2 cellular contexts compared by ENCODE assay signal in the genomic region with DNA sequence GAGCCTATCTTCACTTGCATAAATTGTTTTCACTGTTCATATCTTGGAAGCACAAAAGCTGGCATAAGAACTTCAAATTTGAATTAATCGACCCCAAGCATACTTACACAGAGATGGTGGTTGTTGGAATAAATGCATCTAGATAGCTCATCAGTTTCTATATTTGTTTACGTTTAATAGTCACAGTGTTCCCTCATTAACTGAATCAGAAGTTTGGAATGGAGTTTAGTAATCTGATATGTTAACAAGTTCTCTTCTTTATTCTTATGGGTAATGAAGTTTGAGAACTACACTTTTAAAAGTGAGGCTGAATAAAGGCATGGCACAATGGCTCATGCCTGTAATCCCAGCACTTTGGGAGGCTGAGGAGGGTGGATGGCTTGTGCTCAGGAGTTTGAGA.
TF ChIP-seq lines count a peak whose summit lies in the region.

No MANE protein-coding gene starts in this region.

TF ChIP-seq in IMR-90, 13 proteins besides CTCF, POLR2A, EP300 and RAD21:
- TF ChIP-seq RCOR1 (IDR thresholded peaks at IDR 0.05; ENCODE audit: insufficient replicate concordance, low read length), result no peak
TF ChIP-seq in IMR-90: peak in this region for 0.

TF ChIP-seq in WTC11, 78 proteins besides CTCF, POLR2A, EP300 and RAD21:
- TF ChIP-seq, protein P1, sequence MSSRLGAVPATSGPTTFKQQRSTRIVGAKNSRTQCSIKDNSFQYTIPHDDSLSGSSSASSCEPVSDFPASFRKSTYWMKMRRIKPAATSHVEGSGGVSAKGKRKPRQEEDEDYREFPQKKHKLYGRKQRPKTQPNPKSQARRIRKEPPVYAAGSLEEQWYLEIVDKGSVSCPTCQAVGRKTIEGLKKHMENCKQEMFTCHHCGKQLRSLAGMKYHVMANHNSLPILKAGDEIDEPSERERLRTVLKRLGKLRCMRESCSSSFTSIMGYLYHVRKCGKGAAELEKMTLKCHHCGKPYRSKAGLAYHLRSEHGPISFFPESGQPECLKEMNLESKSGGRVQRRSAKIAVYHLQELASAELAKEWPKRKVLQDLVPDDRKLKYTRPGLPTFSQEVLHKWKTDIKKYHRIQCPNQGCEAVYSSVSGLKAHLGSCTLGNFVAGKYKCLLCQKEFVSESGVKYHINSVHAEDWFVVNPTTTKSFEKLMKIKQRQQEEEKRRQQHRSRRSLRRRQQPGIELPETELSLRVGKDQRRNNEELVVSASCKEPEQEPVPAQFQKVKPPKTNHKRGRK (CRISPR knock-in tag; IDR thresholded peaks at IDR 0.05; ENCODE audit: borderline replicate concordance), result no peak
- TF ChIP-seq, protein P2, sequence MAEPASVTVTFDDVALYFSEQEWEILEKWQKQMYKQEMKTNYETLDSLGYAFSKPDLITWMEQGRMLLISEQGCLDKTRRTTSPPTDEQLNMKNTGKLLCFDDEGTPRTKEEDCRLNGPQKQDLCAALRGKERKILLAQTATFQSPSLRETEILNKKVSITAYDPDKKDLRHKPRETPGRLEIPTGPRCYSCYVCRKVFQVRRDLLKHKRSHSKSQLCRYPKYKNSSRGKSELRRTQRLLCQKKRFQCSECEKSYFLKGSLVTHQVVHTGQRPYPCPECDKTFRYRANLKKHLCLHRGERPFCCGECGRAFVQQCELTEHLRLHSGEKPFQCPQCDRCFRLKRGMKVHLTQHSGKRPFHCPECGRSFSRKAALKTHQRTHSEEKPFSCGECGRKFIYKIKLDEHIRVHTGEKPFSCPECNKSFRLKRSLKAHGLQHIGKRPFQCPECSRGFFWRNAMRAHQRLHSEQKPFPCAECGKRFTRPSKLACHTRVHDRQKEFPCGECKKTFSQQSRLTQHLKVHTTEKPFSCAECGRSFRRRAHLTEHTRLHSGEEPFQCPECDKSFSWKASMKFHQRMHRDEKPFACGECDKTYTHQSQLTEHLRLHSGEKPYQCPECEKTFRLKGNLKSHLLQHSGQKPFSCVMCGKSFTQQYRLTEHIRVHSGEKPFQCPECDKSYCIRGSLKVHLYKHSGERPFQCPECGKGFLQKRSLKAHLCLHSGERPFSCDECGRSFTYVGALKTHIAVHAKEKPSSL (CRISPR knock-in tag; conservative IDR thresholded peaks at IDR 0.05), result no peak
- TF ChIP-seq, protein P3, sequence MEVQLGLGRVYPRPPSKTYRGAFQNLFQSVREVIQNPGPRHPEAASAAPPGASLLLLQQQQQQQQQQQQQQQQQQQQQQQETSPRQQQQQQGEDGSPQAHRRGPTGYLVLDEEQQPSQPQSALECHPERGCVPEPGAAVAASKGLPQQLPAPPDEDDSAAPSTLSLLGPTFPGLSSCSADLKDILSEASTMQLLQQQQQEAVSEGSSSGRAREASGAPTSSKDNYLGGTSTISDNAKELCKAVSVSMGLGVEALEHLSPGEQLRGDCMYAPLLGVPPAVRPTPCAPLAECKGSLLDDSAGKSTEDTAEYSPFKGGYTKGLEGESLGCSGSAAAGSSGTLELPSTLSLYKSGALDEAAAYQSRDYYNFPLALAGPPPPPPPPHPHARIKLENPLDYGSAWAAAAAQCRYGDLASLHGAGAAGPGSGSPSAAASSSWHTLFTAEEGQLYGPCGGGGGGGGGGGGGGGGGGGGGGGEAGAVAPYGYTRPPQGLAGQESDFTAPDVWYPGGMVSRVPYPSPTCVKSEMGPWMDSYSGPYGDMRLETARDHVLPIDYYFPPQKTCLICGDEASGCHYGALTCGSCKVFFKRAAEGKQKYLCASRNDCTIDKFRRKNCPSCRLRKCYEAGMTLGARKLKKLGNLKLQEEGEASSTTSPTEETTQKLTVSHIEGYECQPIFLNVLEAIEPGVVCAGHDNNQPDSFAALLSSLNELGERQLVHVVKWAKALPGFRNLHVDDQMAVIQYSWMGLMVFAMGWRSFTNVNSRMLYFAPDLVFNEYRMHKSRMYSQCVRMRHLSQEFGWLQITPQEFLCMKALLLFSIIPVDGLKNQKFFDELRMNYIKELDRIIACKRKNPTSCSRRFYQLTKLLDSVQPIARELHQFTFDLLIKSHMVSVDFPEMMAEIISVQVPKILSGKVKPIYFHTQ (CRISPR knock-in tag; IDR thresholded peaks at IDR 0.05), result no peak
- TF ChIP-seq SOX15 (CRISPR knock-in tag; IDR thresholded peaks at IDR 0.05) (no peak), ZNF232 (CRISPR knock-in tag; IDR thresholded peaks at IDR 0.05) (no peak), MYBL2 (CRISPR knock-in tag; IDR thresholded peaks at IDR 0.05) (no peak), NR3C1 (CRISPR knock-in tag; conservative IDR thresholded peaks at IDR 0.05; ENCODE audit: low read depth) (no peak), JUN (CRISPR knock-in tag; IDR thresholded peaks at IDR 0.05) (no peak), ZBTB21 (CRISPR knock-in tag; IDR thresholded peaks at IDR 0.05; ENCODE audit: borderline replicate concordance) (no peak)
- TF ChIP-seq, protein P4, sequence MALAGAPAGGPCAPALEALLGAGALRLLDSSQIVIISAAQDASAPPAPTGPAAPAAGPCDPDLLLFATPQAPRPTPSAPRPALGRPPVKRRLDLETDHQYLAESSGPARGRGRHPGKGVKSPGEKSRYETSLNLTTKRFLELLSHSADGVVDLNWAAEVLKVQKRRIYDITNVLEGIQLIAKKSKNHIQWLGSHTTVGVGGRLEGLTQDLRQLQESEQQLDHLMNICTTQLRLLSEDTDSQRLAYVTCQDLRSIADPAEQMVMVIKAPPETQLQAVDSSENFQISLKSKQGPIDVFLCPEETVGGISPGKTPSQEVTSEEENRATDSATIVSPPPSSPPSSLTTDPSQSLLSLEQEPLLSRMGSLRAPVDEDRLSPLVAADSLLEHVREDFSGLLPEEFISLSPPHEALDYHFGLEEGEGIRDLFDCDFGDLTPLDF (CRISPR knock-in tag; IDR thresholded peaks at IDR 0.05), result no peak
- TF ChIP-seq, protein P5, sequence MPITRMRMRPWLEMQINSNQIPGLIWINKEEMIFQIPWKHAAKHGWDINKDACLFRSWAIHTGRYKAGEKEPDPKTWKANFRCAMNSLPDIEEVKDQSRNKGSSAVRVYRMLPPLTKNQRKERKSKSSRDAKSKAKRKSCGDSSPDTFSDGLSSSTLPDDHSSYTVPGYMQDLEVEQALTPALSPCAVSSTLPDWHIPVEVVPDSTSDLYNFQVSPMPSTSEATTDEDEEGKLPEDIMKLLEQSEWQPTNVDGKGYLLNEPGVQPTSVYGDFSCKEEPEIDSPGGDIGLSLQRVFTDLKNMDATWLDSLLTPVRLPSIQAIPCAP (CRISPR knock-in tag; IDR thresholded peaks at IDR 0.05), result no peak
